Comparison of ENCODE assay signal across 14 cellular contexts in genomic region chr20:46808565-46808964, GRCh38.
"Had no signal": no experiment of that assay in that cellular context is flagged by ENCODE, and none has a peak within 500 bp of the region (broad histone marks: within the 10 kb centered on the region; RNA-seq: fewer than 3 reads in every experiment).

No MANE protein-coding gene starts in this region.

- H3K4me3 Mint-ChIP-seq: activated CD8-positive, alpha-beta T cell treated with anti-CD3 and anti-CD28 coated beads for 36 hours; activated naive CD8-positive, alpha-beta T cell treated with anti-CD3 and anti-CD28 coated beads, Interleukin-2, amount 50 U/mL, for 24 hours; activated T-cell treated with anti-CD3 and anti-CD28 coated beads, Interleukin-2, amount 50 U/mL, for 72 hours; immature natural killer cell; naive thymus-derived CD4-positive, alpha-beta T cell had no signal

- H3K27ac Mint-ChIP-seq: activated CD8-positive, alpha-beta T cell treated with anti-CD3 and anti-CD28 coated beads for 36 hours; activated naive CD8-positive, alpha-beta T cell treated with anti-CD3 and anti-CD28 coated beads, Interleukin-2, amount 50 U/mL, for 24 hours; activated T-cell treated with anti-CD3 and anti-CD28 coated beads, Interleukin-2, amount 50 U/mL, for 72 hours; immature natural killer cell; naive thymus-derived CD4-positive, alpha-beta T cell had no signal

- H3K36me3 Mint-ChIP-seq: immature natural killer cell; naive thymus-derived CD4-positive, alpha-beta T cell had no signal

- H3K9me3 Mint-ChIP-seq: activated CD8-positive, alpha-beta T cell treated with anti-CD3 and anti-CD28 coated beads for 36 hours; activated naive CD8-positive, alpha-beta T cell treated with anti-CD3 and anti-CD28 coated beads, Interleukin-2, amount 50 U/mL, for 24 hours; activated T-cell treated with anti-CD3 and anti-CD28 coated beads, Interleukin-2, amount 50 U/mL, for 72 hours; immature natural killer cell; naive thymus-derived CD4-positive, alpha-beta T cell had no signal

- H3K4me1 Mint-ChIP-seq: activated naive CD8-positive, alpha-beta T cell treated with anti-CD3 and anti-CD28 coated beads, Interleukin-2, amount 50 U/mL, for 24 hours; immature natural killer cell; naive thymus-derived CD4-positive, alpha-beta T cell had no signal

- H3K27ac ChIP-seq: esophagus squamous epithelium, foreskin keratinocyte, neutrophil, tibial artery, vagina had no signal

- DNase-seq: activated CD4-positive, alpha-beta T cell treated with anti-CD3 and anti-CD28 coated beads for 4 hours; activated CD8-positive, alpha-beta memory T cell treated with anti-CD3 and anti-CD28 coated beads, Interleukin-2, amount 50 U/mL, for 4 hours; activated CD8-positive, alpha-beta T cell treated with anti-CD3 and anti-CD28 coated beads for 36 hours; activated naive CD4-positive, alpha-beta T cell; activated naive CD8-positive, alpha-beta T cell treated with anti-CD3 and anti-CD28 coated beads, Interleukin-2, amount 50 U/mL, for 24 hours; activated T-cell treated with anti-CD3 and anti-CD28 coated beads, Interleukin-2, amount 50 U/mL, for 72 hours; esophagus squamous epithelium; foreskin keratinocyte; immature natural killer cell; naive thymus-derived CD4-positive, alpha-beta T cell; small intestine; tibial artery had no signal

- ATAC-seq: activated CD8-positive, alpha-beta T cell treated with anti-CD3 and anti-CD28 coated beads for 36 hours; activated naive CD8-positive, alpha-beta T cell treated with anti-CD3 and anti-CD28 coated beads, Interleukin-2, amount 50 U/mL, for 24 hours; activated T-cell treated with anti-CD3 and anti-CD28 coated beads, Interleukin-2, amount 50 U/mL, for 72 hours; foreskin keratinocyte; naive thymus-derived CD4-positive, alpha-beta T cell had no signal
